In the genomic region with DNA sequence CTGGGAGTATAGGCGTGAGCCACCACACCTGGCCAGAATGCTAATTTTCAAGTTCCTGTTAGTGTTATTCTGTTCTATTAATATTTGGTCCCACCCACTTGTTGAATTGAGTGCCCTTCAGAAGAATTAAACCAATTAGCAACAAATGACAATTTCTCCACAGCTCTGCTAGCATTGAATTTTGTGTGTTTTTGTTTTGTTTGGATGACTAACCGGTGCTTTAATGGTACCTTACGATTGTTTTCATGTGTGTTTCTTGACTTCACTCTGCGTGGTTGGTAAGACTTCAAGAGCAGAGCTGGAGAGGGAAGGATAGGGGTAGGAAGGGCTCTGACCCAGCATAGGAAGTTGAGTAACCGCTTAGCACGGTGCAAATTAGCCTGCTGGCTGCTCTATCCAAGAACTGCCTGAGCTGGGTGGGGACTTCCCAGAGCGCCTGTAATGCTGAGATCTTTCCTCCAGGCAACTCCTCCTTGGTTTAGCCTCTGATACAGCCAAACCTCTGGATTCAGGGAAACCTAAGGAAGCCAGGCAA, we compare ENCODE assay signal across 8 cellular contexts. TPM values are rescaled to one million over a fixed set of nuclear protein-coding genes. Genes with fewer than 3 reads are reported as not detected.
DNase-seq lines count a peak whose midpoint lies in the region; ATAC-seq and TF ChIP-seq lines count a peak whose summit lies in the region.

No MANE protein-coding gene starts in this region.

- H3K27ac ChIP-seq in CD4-positive, CD25-positive, alpha-beta regulatory T cell (ENCODE audit: insufficient read depth, low read length, poor library complexity, severe bottlenecking): peak overlapping the region; percentile 99
- peak overlapping the region; percentile 86 to 96 (median 90) for H3K27ac ChIP-seq in tibial nerve

- peaks cover 0 to 67% (median 40%) of the 10 kb centered on the region in 4 donors for H3K4me1 Mint-ChIP-seq in CD4-positive, CD25-positive, alpha-beta regulatory T cell
- peaks cover 11% of the 10 kb centered on the region for H3K4me1 Mint-ChIP-seq in WTC11
- peaks cover 52 to 55% of the 10 kb centered on the region in 2 donors for H3K4me1 Mint-ChIP-seq in effector memory CD8-positive, alpha-beta T cell (ENCODE audit: low read depth in 2 of 2)

- H3K27me3 ChIP-seq in CD4-positive, CD25-positive, alpha-beta regulatory T cell (ENCODE audit: control insufficient read depth, insufficient read depth, low read length): no peaks in the 10 kb centered on the region
- no peaks in the 10 kb centered on the region for H3K27me3 ChIP-seq in tibial nerve

- peaks cover 12% of the 10 kb centered on the region for H3K36me3 ChIP-seq in CD4-positive, CD25-positive, alpha-beta regulatory T cell (ENCODE audit: control insufficient read depth, insufficient read depth, low read length)
- no peaks in the 10 kb centered on the region for H3K36me3 ChIP-seq in mucosa of descending colon (ENCODE audit: low read depth)
- peaks cover 0 to 23% (median 7%) of the 10 kb centered on the region in 3 donors for H3K36me3 ChIP-seq in tibial nerve

- H3K9me3 ChIP-seq in CD4-positive, CD25-positive, alpha-beta regulatory T cell (ENCODE audit: control insufficient read depth in 2 of 2, low read length in 2 of 2): no peaks in the 10 kb centered on the region
- H3K9me3 ChIP-seq in mucosa of descending colon (no peaks in the 10 kb centered on the region), tibial nerve (no peaks in the 10 kb centered on the region)

- H3K27me3 Mint-ChIP-seq in CD4-positive, CD25-positive, alpha-beta regulatory T cell: peaks cover 4% of the 10 kb centered on the region
- H3K27me3 Mint-ChIP-seq in WTC11 (ENCODE audit: low read depth): no peaks in the 10 kb centered on the region
- no peaks in the 10 kb centered on the region for H3K27me3 Mint-ChIP-seq in effector memory CD8-positive, alpha-beta T cell

- POLR2A ChIA-PET in WTC11 (lab: Charles Lee): no interaction called here

- peak in 1 of 2 donors; percentile 82 for TF ChIP-seq EP300 in tibial nerve (IDR thresholded peaks at IDR 0.05)

- no peak for TF ChIP-seq CTCF in WTC11 (IDR thresholded peaks at IDR 0.05)
- TF ChIP-seq CTCF in mucosa of descending colon (IDR thresholded peaks at IDR 0.05): no peak
- TF ChIP-seq CTCF in tibial nerve (IDR thresholded peaks at IDR 0.05): peak in 3 of 5 experiments; percentile 10 to 38 (median 36)

- peak overlapping the region; percentile 81 to 92 (median 90) for H3K4me3 Mint-ChIP-seq in CD4-positive, CD25-positive, alpha-beta regulatory T cell
- no peak overlapping the region for H3K4me3 Mint-ChIP-seq in WTC11
- peak overlapping the region; percentile 84 to 85 for H3K4me3 Mint-ChIP-seq in effector memory CD8-positive, alpha-beta T cell

- peak overlapping the region; percentile 92 to 96 (median 94) for H3K27ac Mint-ChIP-seq in CD4-positive, CD25-positive, alpha-beta regulatory T cell
- peak overlapping the region; percentile 37 for H3K27ac Mint-ChIP-seq in WTC11
- peak overlapping the region; percentile 95 to 98 for H3K27ac Mint-ChIP-seq in effector memory CD8-positive, alpha-beta T cell

- H3K36me3 Mint-ChIP-seq in CD4-positive, CD25-positive, alpha-beta regulatory T cell: peaks cover 12% of the 10 kb centered on the region
- peaks cover 14% of the 10 kb centered on the region for H3K36me3 Mint-ChIP-seq in WTC11
- peaks cover 73% of the 10 kb centered on the region for H3K36me3 Mint-ChIP-seq in effector memory CD8-positive, alpha-beta T cell (ENCODE audit: insufficient read depth)

- WGBS in tibial nerve, 2 donors: 14 to 16% methylated on average over 7 of the region's 7 CpGs

- peak; percentile 39 to 60 (median 59) for DNase-seq in CD4-positive, CD25-positive, alpha-beta regulatory T cell
- peak; percentile 71 for DNase-seq in HPDE6-E6E7 (ENCODE audit: extremely low spot score)
- no peak for DNase-seq in WTC11 (ENCODE audit: low spot score)
- peak; percentile 37 to 38 (median 38) for DNase-seq in effector memory CD8-positive, alpha-beta T cell
- DNase-seq in mucosa of descending colon: peak in 2 of 3 donors; percentile 59 to 65
- peak; percentile 54 to 70 for DNase-seq in tibial nerve (ENCODE audit: low spot score in 2 of 2)
- DNase-seq in cerebellum (ENCODE audit: low spot score): no peak

- TF ChIP-seq POLR2A in tibial nerve (IDR thresholded peaks at IDR 0.05): no peak

- CTCF ChIA-PET in WTC11 (lab: Charles Lee): interaction anchor here (1.5 kb wide), 1 partner anchor 13 kb away, joined by 7 read pairs; no protein-coding TSS in a partner anchor

- peaks cover 80% of the 10 kb centered on the region for H3K4me1 ChIP-seq in CD4-positive, CD25-positive, alpha-beta regulatory T cell (ENCODE audit: control insufficient read depth, insufficient read depth, low read length, poor library complexity, severe bottlenecking)
- H3K4me1 ChIP-seq in mucosa of descending colon (ENCODE audit: low read depth) (peaks cover 42% of the 10 kb centered on the region), tibial nerve (peaks cover 4 to 77% (median 35%) of the 10 kb centered on the region in 4 donors)

- intact Hi-C loops in mucosa of descending colon (cut with DNase I, micrococcal nuclease): no loop called here

- ATAC-seq in CD4-positive, CD25-positive, alpha-beta regulatory T cell (ENCODE audit: low read depth in 2 of 2): no peak
- ATAC-seq in WTC11 (no peak), mucosa of descending colon (no peak), HG03571 (IDR thresholded peaks at IDR 0.05; ENCODE audit: unreplicated experiment) (no peak)
- ATAC-seq in effector memory CD8-positive, alpha-beta T cell (replicated peaks): peak; percentile 22

- H3K4me3 ChIP-seq in CD4-positive, CD25-positive, alpha-beta regulatory T cell (ENCODE audit: low read depth, low read length): peak overlapping the region; percentile 43
- H3K4me3 ChIP-seq in mucosa of descending colon (no peak overlapping the region), tibial nerve (peak overlapping the region in 3 of 4 donors; percentile 7 to 37 (median 17))

- H3K9me3 Mint-ChIP-seq in CD4-positive, CD25-positive, alpha-beta regulatory T cell: no peaks in the 10 kb centered on the region
- no peaks in the 10 kb centered on the region for H3K9me3 Mint-ChIP-seq in WTC11
- no peaks in the 10 kb centered on the region for H3K9me3 Mint-ChIP-seq in effector memory CD8-positive, alpha-beta T cell

TF ChIP-seq in WTC11, 78 proteins besides CTCF, POLR2A, EP300 and RAD21 (continues in another document):
- TF ChIP-seq PRRX2 (CRISPR knock-in tag; IDR thresholded peaks at IDR 0.05): no peak
- TF ChIP-seq RELA (CRISPR knock-in tag; IDR thresholded peaks at IDR 0.05; ENCODE audit: borderline replicate concordance): no peak
- no peak for TF ChIP-seq EMX1 (CRISPR knock-in tag; IDR thresholded peaks at IDR 0.05)
- TF ChIP-seq TCF7 (CRISPR knock-in tag; IDR thresholded peaks at IDR 0.05; ENCODE audit: low read depth): no peak
- no peak for TF ChIP-seq ZNF263 (CRISPR knock-in tag; IDR thresholded peaks at IDR 0.05; ENCODE audit: low read depth)
- TF ChIP-seq, protein P1, sequence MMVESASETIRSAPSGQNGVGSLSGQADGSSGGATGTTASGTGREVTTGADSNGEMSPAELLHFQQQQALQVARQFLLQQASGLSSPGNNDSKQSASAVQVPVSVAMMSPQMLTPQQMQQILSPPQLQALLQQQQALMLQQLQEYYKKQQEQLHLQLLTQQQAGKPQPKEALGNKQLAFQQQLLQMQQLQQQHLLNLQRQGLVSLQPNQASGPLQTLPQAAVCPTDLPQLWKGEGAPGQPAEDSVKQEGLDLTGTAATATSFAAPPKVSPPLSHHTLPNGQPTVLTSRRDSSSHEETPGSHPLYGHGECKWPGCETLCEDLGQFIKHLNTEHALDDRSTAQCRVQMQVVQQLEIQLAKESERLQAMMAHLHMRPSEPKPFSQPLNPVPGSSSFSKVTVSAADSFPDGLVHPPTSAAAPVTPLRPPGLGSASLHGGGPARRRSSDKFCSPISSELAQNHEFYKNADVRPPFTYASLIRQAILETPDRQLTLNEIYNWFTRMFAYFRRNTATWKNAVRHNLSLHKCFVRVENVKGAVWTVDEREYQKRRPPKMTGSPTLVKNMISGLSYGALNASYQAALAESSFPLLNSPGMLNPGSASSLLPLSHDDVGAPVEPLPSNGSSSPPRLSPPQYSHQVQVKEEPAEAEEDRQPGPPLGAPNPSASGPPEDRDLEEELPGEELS (CRISPR knock-in tag; IDR thresholded peaks at IDR 0.05): no peak
- TF ChIP-seq TEAD4 (CRISPR knock-in tag; IDR thresholded peaks at IDR 0.05): no peak

RNA-seq across cellular contexts. Expression of a gene that starts 4.6 kb away (rescaled TPM):
- total RNA-seq in CD4-positive, CD25-positive, alpha-beta regulatory T cell: 205 TPM
- polyA plus RNA-seq in CD4-positive, CD25-positive, alpha-beta regulatory T cell: 100 to 1,000 TPM; 602 to 898 (median 659) TPM
- total RNA-seq in WTC11 (2021) (63.3 to 70.2 TPM (median 66.2 TPM) in 3 replicates), mucosa of descending colon (100 to 1,000 TPM; 107 to 153 (median 119) TPM), tibial nerve (100 to 1,000 TPM; 178 to 337 (median 306) TPM), cerebellum (14.4 TPM)

RNA-seq across cellular contexts. Expression of a gene that starts 29.3 kb away (rescaled TPM):
- 52.8 TPM for total RNA-seq in CD4-positive, CD25-positive, alpha-beta regulatory T cell
- polyA plus RNA-seq in CD4-positive, CD25-positive, alpha-beta regulatory T cell: 10 to 100 TPM; 17.2 to 27.5 (median 19.7) TPM
- total RNA-seq in WTC11 (2021): 157 to 177 TPM (median 160 TPM) in 3 replicates
- total RNA-seq in mucosa of descending colon: 10 to 100 TPM; 72.8 to 90.9 (median 90.7) TPM
- 100 to 1,000 TPM in 1 of 4 donors, 10 to 100 TPM in 3; 65.4 to 107 (median 68.8) TPM for total RNA-seq in tibial nerve
- total RNA-seq in cerebellum: 15.3 TPM

RNA-seq across cellular contexts. Expression of a gene that starts 29.7 kb away (rescaled TPM):
- total RNA-seq in CD4-positive, CD25-positive, alpha-beta regulatory T cell: 130 TPM
- 100 to 1,000 TPM; 175 to 251 (median 224) TPM for polyA plus RNA-seq in CD4-positive, CD25-positive, alpha-beta regulatory T cell
- total RNA-seq in WTC11 (2021) (98.4 to 99.5 TPM (median 98.7 TPM) in 3 replicates), mucosa of descending colon (10 to 100 TPM; 67.3 to 79.5 (median 76.7) TPM), tibial nerve (10 to 100 TPM; 55.9 to 87.3 (median 75.8) TPM), cerebellum (34.9 TPM)

RNA-seq across cellular contexts. Expression of a gene that starts 53.4 kb away (rescaled TPM):
- 42.5 TPM for total RNA-seq in CD4-positive, CD25-positive, alpha-beta regulatory T cell
- 10 to 100 TPM; 70.2 to 79.0 (median 75.9) TPM for polyA plus RNA-seq in CD4-positive, CD25-positive, alpha-beta regulatory T cell
- total RNA-seq in WTC11 (2021) (149 to 160 TPM (median 150 TPM) in 3 replicates), mucosa of descending colon (100 to 1,000 TPM; 142 to 158 (median 157) TPM), tibial nerve (100 to 1,000 TPM in 3 of 4 donors, 10 to 100 TPM in 1; 92.2 to 151 (median 118) TPM), cerebellum (48.2 TPM)

RNA-seq across cellular contexts. Expression of a gene that starts 59.5 kb away (rescaled TPM):
- 3.2 TPM for total RNA-seq in CD4-positive, CD25-positive, alpha-beta regulatory T cell
- 1 to 10 TPM in 3 of 4 donors, under 1 TPM in 1; 0.91 to 3.8 (median 3.1) TPM for polyA plus RNA-seq in CD4-positive, CD25-positive, alpha-beta regulatory T cell
- 8.8 to 11.4 TPM (median 11.1 TPM) in 3 replicates for total RNA-seq in WTC11 (2021)
- 1 to 10 TPM; 4.3 to 9.9 (median 6.6) TPM for total RNA-seq in mucosa of descending colon
- total RNA-seq in tibial nerve: 10 to 100 TPM in 2 of 4 donors, 1 to 10 TPM in 2; 6.9 to 10.8 (median 9.5) TPM
- total RNA-seq in cerebellum: 6.0 TPM

Comparison
In these comparisons a context has a peak if more than half of its experiments do, and no peak if none do; other contexts are left out.
1. DNase-seq: peak in CD4-positive, CD25-positive, alpha-beta regulatory T cell (3 of 3), HPDE6-E6E7 (single experiment), effector memory CD8-positive, alpha-beta T cell (3 of 3), mucosa of descending colon (2 of 3) and tibial nerve (2 of 2); none in WTC11 (single experiment) and cerebellum (single experiment).
2. H3K27ac Mint-ChIP-seq: peak in every context shown above with its lines; median percentile 96 in effector memory CD8-positive, alpha-beta T cell; 94 in CD4-positive, CD25-positive, alpha-beta regulatory T cell; 37 in WTC11.
3. CTCF ChIP-seq: peak in tibial nerve (3 of 5); none in WTC11 (single experiment) and mucosa of descending colon (single experiment).